15 cellular contexts compared by ENCODE assay signal in genomic region chr5:3542158-3542557, GRCh38. TPM values are rescaled to one million over a fixed set of nuclear protein-coding genes. Genes with fewer than 3 reads are reported as not detected.
"Had no signal": no experiment of that assay in that cellular context is flagged by ENCODE, and none has a peak within 500 bp of the region (broad histone marks: within the 10 kb centered on the region; RNA-seq: fewer than 3 reads in every experiment).

No MANE protein-coding gene starts in this region.

- H3K27ac ChIP-seq: adrenal gland, coronary artery, tibial artery had no signal

- H3K27ac Mint-ChIP-seq: natural killer cell; stimulated activated effector memory CD8-positive, alpha-beta T cell treated with anti-CD3 and anti-CD28 coated beads, Interleukin-12 subunit alpha, Interleukin-12 subunit beta, amount 100 ng/mL, for 72 hours; T-helper 2 cell treated with Interferon-gamma antibody and Interleukin-4, amounts not matched to agents 5 μg/mL and 100 μg/mL, for 36 hours had no signal

- H3K4me3 Mint-ChIP-seq: natural killer cell; stimulated activated effector memory CD8-positive, alpha-beta T cell treated with anti-CD3 and anti-CD28 coated beads, Interleukin-12 subunit alpha, Interleukin-12 subunit beta, amount 100 ng/mL, for 72 hours; T-helper 2 cell treated with Interferon-gamma antibody and Interleukin-4, amounts not matched to agents 5 μg/mL and 100 μg/mL, for 36 hours had no signal

- ATAC-seq: activated CD4-positive, CD25-positive, alpha-beta regulatory T cell treated with anti-CD3 and anti-CD28 coated beads, Interleukin-2, amount 50 U/mL, for 24 hours; natural killer cell; right cardiac atrium; stimulated activated effector memory CD8-positive, alpha-beta T cell treated with anti-CD3 and anti-CD28 coated beads, Interleukin-12 subunit alpha, Interleukin-12 subunit beta, amount 100 ng/mL, for 72 hours had no signal

- H3K4me1 Mint-ChIP-seq: natural killer cell; stimulated activated effector memory CD8-positive, alpha-beta T cell treated with anti-CD3 and anti-CD28 coated beads, Interleukin-12 subunit alpha, Interleukin-12 subunit beta, amount 100 ng/mL, for 72 hours had no signal

- H3K36me3 ChIP-seq: adrenal gland, tibial artery had no signal

- H3K27me3 ChIP-seq: adrenal gland, tibial artery had no signal

- H3K4me1 ChIP-seq: adrenal gland, tibial artery had no signal

- H3K36me3 Mint-ChIP-seq: natural killer cell; stimulated activated effector memory CD8-positive, alpha-beta T cell treated with anti-CD3 and anti-CD28 coated beads, Interleukin-12 subunit alpha, Interleukin-12 subunit beta, amount 100 ng/mL, for 72 hours had no signal

- H3K9me3 Mint-ChIP-seq: natural killer cell had no signal

- H3K9me3 ChIP-seq: adrenal gland, tibial artery had no signal

- H3K4me3 ChIP-seq: adrenal gland, coronary artery, smooth muscle cell, tibial artery had no signal

- DNase-seq: activated naive CD4-positive, alpha-beta T cell treated with anti-CD3 and anti-CD28 coated beads, Interleukin-2, amount 50 U/mL, for 16 hours; adrenal gland; central memory CD4-positive, alpha-beta T cell; effector CD8-positive, alpha-beta T cell; hypothalamus; natural killer cell; posterior cingulate gyrus; right cardiac atrium; tibial artery had no signal

RNA-seq across cellular contexts. Expression of gene IRX1, which starts 53.5 kb away (rescaled TPM):
- total RNA-seq: adrenal gland, mucosa of gallbladder, natural killer cell, right cardiac atrium had no signal
